Comparison of ENCODE assay signal across 8 cellular contexts in genomic region chr9:98998441-98999151, GRCh38. TPM values are rescaled to one million over a fixed set of nuclear protein-coding genes. Genes with fewer than 3 reads are reported as not detected.
A peak's percentile ranks its signal among the peaks of the same experiment; 100 is the strongest.
DNase-seq lines count a peak whose midpoint lies in the region; ATAC-seq and TF ChIP-seq lines count a peak whose summit lies in the region.

No MANE protein-coding gene starts in this region.

- no peaks in the 10 kb centered on the region for H3K36me3 ChIP-seq in CD4-positive, CD25-positive, alpha-beta regulatory T cell (ENCODE audit: control insufficient read depth, insufficient read depth, low read length)
- no peaks in the 10 kb centered on the region for H3K36me3 ChIP-seq in mucosa of descending colon (ENCODE audit: low read depth)

- H3K9me3 Mint-ChIP-seq in CD4-positive, CD25-positive, alpha-beta regulatory T cell: no peaks in the 10 kb centered on the region
- H3K9me3 Mint-ChIP-seq in activated CD8-positive, alpha-beta memory T cell treated with anti-CD3 and anti-CD28 coated beads, Interleukin-2, amount 10 ng/mL, durations not matched to agents 7 days and 5 days (ENCODE audit: low read depth): no peaks in the 10 kb centered on the region

- no peak overlapping the region for H3K4me3 ChIP-seq in CD4-positive, CD25-positive, alpha-beta regulatory T cell (ENCODE audit: low read depth, low read length)
- H3K4me3 ChIP-seq in mucosa of descending colon: no peak overlapping the region

- H3K27me3 Mint-ChIP-seq in CD4-positive, CD25-positive, alpha-beta regulatory T cell: peaks cover 6% of the 10 kb centered on the region
- peaks cover 26% of the 10 kb centered on the region for H3K27me3 Mint-ChIP-seq in activated CD8-positive, alpha-beta memory T cell treated with anti-CD3 and anti-CD28 coated beads, Interleukin-2, amount 10 ng/mL, durations not matched to agents 7 days and 5 days

- H3K27me3 ChIP-seq in CD4-positive, CD25-positive, alpha-beta regulatory T cell (ENCODE audit: control insufficient read depth, insufficient read depth, low read length): no peaks in the 10 kb centered on the region

- no peak overlapping the region for H3K27ac ChIP-seq in CD4-positive, CD25-positive, alpha-beta regulatory T cell (ENCODE audit: insufficient read depth, low read length, poor library complexity, severe bottlenecking)

- H3K4me3 Mint-ChIP-seq in CD4-positive, CD25-positive, alpha-beta regulatory T cell: no peak overlapping the region
- H3K4me3 Mint-ChIP-seq in activated CD8-positive, alpha-beta memory T cell treated with anti-CD3 and anti-CD28 coated beads, Interleukin-2, amount 10 ng/mL, durations not matched to agents 7 days and 5 days: no peak overlapping the region

- no peaks in the 10 kb centered on the region for H3K36me3 Mint-ChIP-seq in CD4-positive, CD25-positive, alpha-beta regulatory T cell
- H3K36me3 Mint-ChIP-seq in activated CD8-positive, alpha-beta memory T cell treated with anti-CD3 and anti-CD28 coated beads, Interleukin-2, amount 10 ng/mL, durations not matched to agents 7 days and 5 days: no peaks in the 10 kb centered on the region

- CTCF ChIA-PET in activated CD8-positive, alpha-beta memory T cell treated with anti-CD3 and anti-CD28 coated beads, Interleukin-2, amount 10 ng/mL, durations not matched to agents 7 days and 5 days (lab: Charles Lee): interaction anchor here (0.7 to 10.8 kb wide), 33 partner anchors 9 to 224 kb away, joined by 3 to 179 read pairs (median 5); partner anchors contain the start of genes ALG2, SEC61B and TGFBR1

- intact Hi-C loops in mucosa of descending colon (cut with DNase I, micrococcal nuclease): loop anchor here (5.0 to 10.0 kb wide), 3 partner anchors 134 to 136 kb away; no protein-coding TSS in a partner anchor

- no peak overlapping the region for H3K27ac Mint-ChIP-seq in CD4-positive, CD25-positive, alpha-beta regulatory T cell
- H3K27ac Mint-ChIP-seq in activated CD8-positive, alpha-beta memory T cell treated with anti-CD3 and anti-CD28 coated beads, Interleukin-2, amount 10 ng/mL, durations not matched to agents 7 days and 5 days: no peak overlapping the region

- TF ChIP-seq CTCF in GM20000 (IDR thresholded peaks at IDR 0.05; ENCODE audit: extremely low read depth, missing control alignments): peak; percentile 84
- TF ChIP-seq CTCF in mucosa of descending colon (IDR thresholded peaks at IDR 0.05): peak; percentile 67

- H3K9me3 ChIP-seq in CD4-positive, CD25-positive, alpha-beta regulatory T cell (ENCODE audit: control insufficient read depth in 2 of 2, low read length in 2 of 2): no peaks in the 10 kb centered on the region
- no peaks in the 10 kb centered on the region for H3K9me3 ChIP-seq in mucosa of descending colon

- peaks cover 8% of the 10 kb centered on the region for H3K4me1 ChIP-seq in CD4-positive, CD25-positive, alpha-beta regulatory T cell (ENCODE audit: control insufficient read depth, insufficient read depth, low read length, poor library complexity, severe bottlenecking)
- no peaks in the 10 kb centered on the region for H3K4me1 ChIP-seq in mucosa of descending colon (ENCODE audit: low read depth)

- peak in 1 of 2 donors; percentile 49 for ATAC-seq in CD4-positive, CD25-positive, alpha-beta regulatory T cell (ENCODE audit: low read depth in 2 of 2)
- ATAC-seq in activated CD8-positive, alpha-beta memory T cell treated with anti-CD3 and anti-CD28 coated beads, Interleukin-2, amount 10 ng/mL, durations not matched to agents 7 days and 5 days: peak; percentile 74
- ATAC-seq in mucosa of descending colon: peak; percentile 87
- no peak for ATAC-seq in HG02870 (IDR thresholded peaks at IDR 0.05; ENCODE audit: unreplicated experiment)

- no peak for TF ChIP-seq POLR2A in erythroblast (IDR thresholded peaks at IDR 0.05; ENCODE audit: low read length)

- DNase-seq in CD4-positive, CD25-positive, alpha-beta regulatory T cell: peak; percentile 16 to 47 (median 26)
- DNase-seq in GM20000 (ENCODE audit: low spot score) (peak; percentile 79), NCI-H345 treated with DMSO at 0.1 percent for 48 hours (lab: John Stamatoyannopoulos, UW; ENCODE audit: unreplicated experiment) (peak; percentile 7), erythroblast (lab: John Stamatoyannopoulos, UW) (peak; percentile 71 to 81), mucosa of descending colon (peak; percentile 77 to 85 (median 84))
- DNase-seq in activated CD8-positive, alpha-beta memory T cell treated with anti-CD3 and anti-CD28 coated beads, Interleukin-2, amount 10 ng/mL, durations not matched to agents 7 days and 5 days: peak; percentile 70
- peak; percentile 40 for DNase-seq in stimulated activated CD8-positive, alpha-beta memory T cell treated with anti-CD3 and anti-CD28 coated beads, Interleukin-7, amount 100 ng/mL, for 24 hours (ENCODE audit: low read depth)

- peaks cover 6 to 26% (median 15%) of the 10 kb centered on the region in 4 donors for H3K4me1 Mint-ChIP-seq in CD4-positive, CD25-positive, alpha-beta regulatory T cell
- H3K4me1 Mint-ChIP-seq in activated CD8-positive, alpha-beta memory T cell treated with anti-CD3 and anti-CD28 coated beads, Interleukin-2, amount 10 ng/mL, durations not matched to agents 7 days and 5 days: peaks cover 33% of the 10 kb centered on the region

RNA-seq across cellular contexts. Expression of gene COL15A1, which starts 54.9 kb away (rescaled TPM):
- total RNA-seq in CD4-positive, CD25-positive, alpha-beta regulatory T cell: not detected
- under 1 TPM in 3 of 4 donors, not detected in 1; 0.03 to 0.10 (median 0.06) TPM for polyA plus RNA-seq in CD4-positive, CD25-positive, alpha-beta regulatory T cell
- under 1 TPM; 0.45 to 0.53 TPM for total RNA-seq in activated CD8-positive, alpha-beta memory T cell treated with anti-CD3 and anti-CD28 coated beads, Interleukin-2, amount 10 ng/mL, durations not matched to agents 7 days and 5 days
- 10 to 100 TPM in 2 of 3 donors, 1 to 10 TPM in 1; 4.2 to 43.4 (median 11.2) TPM for total RNA-seq in mucosa of descending colon

Comparison
In these comparisons a context has a peak if more than half of its experiments do, and no peak if none do; other contexts are left out.
1. DNase-seq: peak in every context shown above with its lines; median percentile 84 in mucosa of descending colon; 79 in GM20000; 76 in erythroblast; 70 in activated CD8-positive, alpha-beta memory T cell treated with anti-CD3 and anti-CD28 coated beads, Interleukin-2, amount 10 ng/mL, durations not matched to agents 7 days and 5 days; 40 in stimulated activated CD8-positive, alpha-beta memory T cell treated with anti-CD3 and anti-CD28 coated beads, Interleukin-7, amount 100 ng/mL, for 24 hours; 26 in CD4-positive, CD25-positive, alpha-beta regulatory T cell; 7 in NCI-H345 treated with DMSO at 0.1 percent for 48 hours.